Comparison of ENCODE assay signal across 15 cellular contexts in genomic region chr3:160378331-160379109, GRCh38.
"Had no signal": no experiment of that assay in that cellular context is flagged by ENCODE, and none has a peak within 500 bp of the region (broad histone marks: within the 10 kb centered on the region; RNA-seq: fewer than 3 reads in every experiment).

No MANE protein-coding gene starts in this region.

- DNase-seq: activated CD4-positive, alpha-beta T cell treated with anti-CD3 and anti-CD28 coated beads, Interleukin-2, amount 50 U/mL, for 1 hour; activated naive CD4-positive, alpha-beta T cell treated with anti-CD3 and anti-CD28 coated beads, Interleukin-2, amount 10 ng/mL, durations not matched to agents 7 days and 5 days; activated T-cell treated with anti-CD3 and anti-CD28 coated beads for 4 hours; central memory CD4-positive, alpha-beta T cell; cortex of kidney; effector CD4-positive, alpha-beta T cell; esophagus squamous epithelium; naive thymus-derived CD8-positive, alpha-beta T cell; sigmoid colon; stimulated activated CD4-positive, alpha-beta T cell treated with anti-CD3 and anti-CD28 coated beads, Interleukin-1b, Interleukin-23, amount 100 ng/mL, for 48 hours; stomach; SW 1271 had no signal

- H3K79me2 ChIP-seq: parathyroid adenoma had no signal

- H2AFZ ChIP-seq: parathyroid adenoma had no signal

- H3K27ac ChIP-seq: esophagus squamous epithelium, gastroesophageal sphincter, parathyroid adenoma, sigmoid colon, stomach had no signal

- H3K27me3 ChIP-seq: esophagus squamous epithelium, gastroesophageal sphincter, sigmoid colon, stomach had no signal

- H3K9me3 ChIP-seq: esophagus squamous epithelium, gastroesophageal sphincter, sigmoid colon, stomach had no signal

- ATAC-seq: gastroesophageal sphincter; left lobe of liver; naive thymus-derived CD8-positive, alpha-beta T cell had no signal

- H3K9ac ChIP-seq: parathyroid adenoma had no signal

- H3K4me1 ChIP-seq: esophagus squamous epithelium, gastroesophageal sphincter, parathyroid adenoma, sigmoid colon, stomach had no signal

- H3K4me3 ChIP-seq: esophagus squamous epithelium, gastroesophageal sphincter, sigmoid colon, stomach had no signal
